ENCODE assay signal across 8 cellular contexts in genomic region chr11:74749127-74749964, GRCh38. TPM values are rescaled to one million over a fixed set of nuclear protein-coding genes. Genes with fewer than 3 reads are reported as not detected.
DNase-seq lines count a peak whose midpoint lies in the region; ATAC-seq, FAIRE-seq and TF ChIP-seq lines count a peak whose summit lies in the region.

No MANE protein-coding gene starts in this region.

- H3K36me3 ChIP-seq in CD4-positive, CD25-positive, alpha-beta regulatory T cell (ENCODE audit: control insufficient read depth, insufficient read depth, low read length): no peaks in the 10 kb centered on the region
- H3K36me3 ChIP-seq in Peyer's patch (no peaks in the 10 kb centered on the region), neutrophil (no peaks in the 10 kb centered on the region)

- H3K4me1 Mint-ChIP-seq in CD4-positive, CD25-positive, alpha-beta regulatory T cell: peaks cover 28 to 58% (median 35%) of the 10 kb centered on the region in 4 donors

- H3K4me1 ChIP-seq in CD4-positive, CD25-positive, alpha-beta regulatory T cell (ENCODE audit: control insufficient read depth, insufficient read depth, low read length, poor library complexity, severe bottlenecking): peaks cover 39% of the 10 kb centered on the region
- peaks cover 0 to 25% (median 6%) of the 10 kb centered on the region in 4 donors for H3K4me1 ChIP-seq in Peyer's patch
- peaks cover 28 to 36% of the 10 kb centered on the region in 2 experiments for H3K4me1 ChIP-seq in neutrophil (ENCODE audit: control insufficient read depth in 1 of 2, insufficient read depth in 1 of 2, low read depth in 1 of 2, low read length in 1 of 2)

- H3K9me3 Mint-ChIP-seq in CD4-positive, CD25-positive, alpha-beta regulatory T cell: no peaks in the 10 kb centered on the region

- ATAC-seq in CD4-positive, CD25-positive, alpha-beta regulatory T cell (ENCODE audit: low read depth in 2 of 2): peak; percentile 39 to 45
- ATAC-seq in GM19043 (IDR thresholded peaks at IDR 0.05; ENCODE audit: low read depth, unreplicated experiment) (peak; percentile 37), HG03196 (IDR thresholded peaks at IDR 0.05; ENCODE audit: unreplicated experiment) (peak; percentile 42)

- no peak for TF ChIP-seq POLR2A in Peyer's patch (IDR thresholded peaks at IDR 0.05)

- peak overlapping the region; percentile 91 to 100 (median 98) for H3K4me3 Mint-ChIP-seq in CD4-positive, CD25-positive, alpha-beta regulatory T cell

- no peak for TF ChIP-seq CTCF in Peyer's patch (IDR thresholded peaks at IDR 0.05)
- no peak for TF ChIP-seq CTCF in neutrophil (IDR thresholded peaks at IDR 0.05)

- peaks cover 6% of the 10 kb centered on the region for H3K36me3 Mint-ChIP-seq in CD4-positive, CD25-positive, alpha-beta regulatory T cell

- no peaks in the 10 kb centered on the region for H3K27me3 Mint-ChIP-seq in CD4-positive, CD25-positive, alpha-beta regulatory T cell

- H3K4me3 ChIP-seq in CD4-positive, CD25-positive, alpha-beta regulatory T cell (ENCODE audit: low read depth, low read length): peak overlapping the region; percentile 79
- H3K4me3 ChIP-seq in Peyer's patch: peak overlapping the region; percentile 66 to 83 (median 82)
- peak overlapping the region; percentile 62 to 86 for H3K4me3 ChIP-seq in neutrophil (ENCODE audit: low read depth in 1 of 2, low read length in 1 of 2)

- no peaks in the 10 kb centered on the region for H3K27me3 ChIP-seq in CD4-positive, CD25-positive, alpha-beta regulatory T cell (ENCODE audit: control insufficient read depth, insufficient read depth, low read length)
- H3K27me3 ChIP-seq in Peyer's patch (no peaks in the 10 kb centered on the region), neutrophil (no peaks in the 10 kb centered on the region)

- peak overlapping the region; percentile 74 to 97 (median 82) for H3K27ac Mint-ChIP-seq in CD4-positive, CD25-positive, alpha-beta regulatory T cell

- H3K27ac ChIP-seq in CD4-positive, CD25-positive, alpha-beta regulatory T cell (ENCODE audit: insufficient read depth, low read length, poor library complexity, severe bottlenecking): peak overlapping the region; percentile 83
- H3K27ac ChIP-seq in Peyer's patch (peak overlapping the region; percentile 87 to 94 (median 90)), neutrophil (peak overlapping the region; percentile 98)

- DNase-seq in CD4-positive, CD25-positive, alpha-beta regulatory T cell: peak; percentile 33 to 61 (median 43)
- DNase-seq in Peyer's patch (peak; percentile 47 to 76 (median 70)), frontal cortex (ENCODE audit: low spot score in 2 of 2) (peak; percentile 62 to 73), ureter (ENCODE audit: low spot score) (peak; percentile 52)
- DNase-seq in activated T-helper 9 cell treated with anti-CD3 and anti-CD28 coated beads, Interleukin-2, amount 50 U/mL, for 16 hours (ENCODE audit: low read depth): peak; percentile 32

- no peak for FAIRE-seq in frontal cortex (lab: Jason Lieb, UNC)

- no peaks in the 10 kb centered on the region for H3K9me3 ChIP-seq in CD4-positive, CD25-positive, alpha-beta regulatory T cell (ENCODE audit: control insufficient read depth in 2 of 2, low read length in 2 of 2)
- no peaks in the 10 kb centered on the region for H3K9me3 ChIP-seq in Peyer's patch
- H3K9me3 ChIP-seq in neutrophil: no peaks in the 10 kb centered on the region

RNA-seq across cellular contexts. Expression of gene RNF169, which starts 0.7 kb away (rescaled TPM):
- 30.2 TPM for total RNA-seq in CD4-positive, CD25-positive, alpha-beta regulatory T cell
- 1 to 10 TPM; 1.3 to 2.0 (median 1.4) TPM for polyA plus RNA-seq in CD4-positive, CD25-positive, alpha-beta regulatory T cell
- total RNA-seq in Peyer's patch (10 to 100 TPM; 14.2 to 33.8 (median 19.2) TPM), frontal cortex (29.8 TPM), ureter (21.6 TPM)

RNA-seq across cellular contexts. Expression of gene CHRDL2, which starts 18.1 kb away (rescaled TPM):
- total RNA-seq in CD4-positive, CD25-positive, alpha-beta regulatory T cell: not detected
- not detected for polyA plus RNA-seq in CD4-positive, CD25-positive, alpha-beta regulatory T cell
- total RNA-seq in Peyer's patch: not detected
- total RNA-seq in frontal cortex: not detected
- 3.2 TPM for total RNA-seq in ureter

Comparison
In these comparisons a context has a peak if more than half of its experiments do, and no peak if none do; other contexts are left out.
1. Peak in every context shown above with its lines: DNase-seq, ATAC-seq, H3K4me3 ChIP-seq and H3K27ac ChIP-seq.